Comparison of ENCODE assay signal across 8 cellular contexts in the genomic region with DNA sequence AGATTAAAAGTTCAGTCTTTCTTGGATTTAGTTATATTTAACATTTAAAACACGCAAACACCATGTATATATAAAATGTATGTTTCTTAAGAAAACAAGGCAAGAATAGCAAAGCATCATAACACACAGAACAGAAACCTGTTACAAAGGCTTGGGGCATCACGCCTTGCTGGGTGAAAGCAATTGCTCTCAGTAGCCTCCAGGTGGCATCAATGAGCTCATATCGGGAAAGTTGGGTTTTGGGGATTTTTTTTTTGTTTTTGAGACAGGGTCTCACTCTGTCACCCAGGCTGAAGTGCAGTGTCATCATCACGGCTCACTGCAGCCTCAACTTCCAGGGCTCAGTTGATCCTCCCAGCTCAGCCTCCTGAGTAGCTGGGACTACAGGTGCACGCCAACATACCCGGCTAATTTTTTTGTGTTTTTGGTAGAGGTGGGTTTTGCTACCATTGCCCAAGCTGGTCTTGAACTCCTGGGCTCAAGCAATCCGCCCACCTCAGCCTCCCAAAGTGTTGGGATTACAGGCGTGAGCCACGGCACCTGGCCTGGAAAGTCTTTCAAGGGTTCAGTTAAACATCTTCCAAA. TPM values are rescaled to one million over a fixed set of nuclear protein-coding genes. Genes with fewer than 3 reads are reported as not detected.
DNase-seq lines count a peak whose midpoint lies in the region; ATAC-seq, FAIRE-seq and TF ChIP-seq lines count a peak whose summit lies in the region.

No MANE protein-coding gene starts in this region.

- POLR2A ChIA-PET in Caco-2 (lab: Charles Lee), result interaction anchor here (0.6 kb wide), 1 partner anchor 16 kb away, joined by 3 read pairs; no protein-coding TSS in a partner anchor

- H3K27ac ChIP-seq in lung (ENCODE audit: low read depth in 1 of 2, low read length in 1 of 2) (no peak overlapping the region), uterus (peak overlapping the region; percentile 37 to 65)

- CTCF ChIA-PET in Caco-2 (lab: Charles Lee), result interaction anchor here (0.6 to 1.4 kb wide), 7 partner anchors 16 to 213 kb away, joined by 3 to 9 read pairs (median 4); no protein-coding TSS in a partner anchor

- no peaks in the 10 kb centered on the region for H3K27me3 Mint-ChIP-seq in Caco-2 (ENCODE audit: insufficient read depth, unreplicated experiment)

- H3K4me3 Mint-ChIP-seq in Caco-2 (ENCODE audit: unreplicated experiment), result no peak overlapping the region

- TF ChIP-seq POLR2A in uterus (IDR thresholded peaks at IDR 0.05), result no peak

- WGBS in lung, 2 donors, result 67 to 70% methylated on average over 9 of the region's 9 CpGs

- no peaks in the 10 kb centered on the region for H3K4me1 Mint-ChIP-seq in Caco-2 (ENCODE audit: low read depth, unreplicated experiment)

- peak in 1 of 2 experiments; percentile 28 for DNase-seq in Caco-2
- peak; percentile 32 for DNase-seq in HCEC 1CT
- DNase-seq in RCC 7860 (ENCODE audit: low spot score), result peak; percentile 11
- DNase-seq in cerebellum (ENCODE audit: low spot score), result peak; percentile 30
- DNase-seq in lung (ENCODE audit: low spot score), result no peak
- DNase-seq in uterus, result no peak
- no peak for DNase-seq in NCI-H128 (lab: John Stamatoyannopoulos, UW; ENCODE audit: unreplicated experiment)

- H3K27ac Mint-ChIP-seq in Caco-2 (ENCODE audit: unreplicated experiment), result no peak overlapping the region

- H3K36me3 Mint-ChIP-seq in Caco-2 (ENCODE audit: insufficient read depth, unreplicated experiment), result peaks cover 16% of the 10 kb centered on the region

- TF ChIP-seq CTCF in Caco-2 (IDR thresholded peaks at IDR 0.05; ENCODE audit: insufficient read depth in 1 of 2, low read depth in 1 of 2, low read length in 1 of 2, severe bottlenecking in 1 of 2, unreplicated experiment in 1 of 2), result peak; percentile 56 to 59
- TF ChIP-seq CTCF in lung (IDR thresholded peaks at IDR 0.05; ENCODE audit: control extremely low read depth, extremely low read depth), result peak; percentile 48
- peak; percentile 42 to 66 (median 52) for TF ChIP-seq CTCF in uterus (IDR thresholded peaks at IDR 0.05)

- H3K36me3 ChIP-seq in Caco-2 (ENCODE audit: control insufficient read depth, insufficient read depth, low read length) (no peaks in the 10 kb centered on the region), lung (ENCODE audit: control insufficient read depth in 2 of 2, insufficient read depth in 2 of 2, low read length in 2 of 2) (peaks cover 8 to 19% of the 10 kb centered on the region in 2 donors), uterus (no peaks in the 10 kb centered on the region)

- H3K9me3 ChIP-seq in Caco-2, result no peaks in the 10 kb centered on the region
- no peaks in the 10 kb centered on the region for H3K9me3 ChIP-seq in lung (ENCODE audit: control insufficient read depth in 2 of 2, insufficient read depth in 1 of 2, low read length in 1 of 2)
- no peaks in the 10 kb centered on the region for H3K9me3 ChIP-seq in uterus

- ATAC-seq in lung (ENCODE audit: insufficient read depth, low FRiP score) (no peak), GM18858 (IDR thresholded peaks at IDR 0.05; ENCODE audit: unreplicated experiment) (no peak)

- H3K27me3 ChIP-seq in Caco-2 (replicated peaks; ENCODE audit: control insufficient read depth, insufficient read depth, low read length), result no peaks in the 10 kb centered on the region
- H3K27me3 ChIP-seq in lung (ENCODE audit: control insufficient read depth, insufficient read depth), result no peaks in the 10 kb centered on the region
- H3K27me3 ChIP-seq in uterus, result no peaks in the 10 kb centered on the region

- H3K4me1 ChIP-seq in Caco-2 (no peaks in the 10 kb centered on the region), lung (ENCODE audit: control insufficient read depth in 2 of 2, insufficient read depth in 2 of 2, low read length in 2 of 2) (peaks cover 0 to 2% of the 10 kb centered on the region in 2 donors), uterus (peaks cover 0 to 2% of the 10 kb centered on the region in 2 donors)

- no TSS peak for BruUV-seq in Caco-2 (replicated peaks; lab: Mats Ljungman, UMichigan)

- intact Hi-C loops in Caco-2 (cut with micrococcal nuclease; ENCODE audit: unreplicated experiment), result loop anchor here (1.0 to 2.0 kb wide), 2 partner anchors 166 to 213 kb away; partner anchors contain the start of gene UBE2G1
- intact Hi-C loops in uterus (cut with DNase I; ENCODE audit: low total_unique reads), result no loop called here

- no peaks in the 10 kb centered on the region for H3K9me3 Mint-ChIP-seq in Caco-2 (ENCODE audit: unreplicated experiment)

- FAIRE-seq in RCC 7860 (lab: Jason Lieb, UNC), result peak; percentile 51

- H3K4me3 ChIP-seq in Caco-2 (ENCODE audit: low read depth, low read length) (no peak overlapping the region), lung (no peak overlapping the region), uterus (no peak overlapping the region)

RNA-seq across cellular contexts. Expression of gene CYB5D2, which starts 56.9 kb away (rescaled TPM):
- total RNA-seq in Caco-2 (2022) (5.6 and 6.1 TPM in 2 replicates), cerebellum (20.0 TPM), lung (10 to 100 TPM; 17.1 to 21.8 TPM), uterus (10 to 100 TPM; 15.6 to 25.5 (median 19.7) TPM)
- 10 to 100 TPM in 1 of 2 donors, 1 to 10 TPM in 1; 9.2 to 11.6 TPM for polyA plus RNA-seq in lung

RNA-seq across cellular contexts. Expression of gene ZZEF1, which starts 57.1 kb away (rescaled TPM):
- total RNA-seq in Caco-2 (2022) (21.9 and 22.9 TPM in 2 replicates), cerebellum (60.2 TPM), lung (10 to 100 TPM; 54.6 to 61.3 TPM), uterus (10 to 100 TPM; 25.4 to 88.0 (median 39.9) TPM)
- 10 to 100 TPM; 15.6 to 17.1 TPM for polyA plus RNA-seq in lung

Comparison
In these comparisons a context has a peak if more than half of its experiments do, and no peak if none do; other contexts are left out.
1. DNase-seq: peak in HCEC 1CT (single experiment), RCC 7860 (single experiment) and cerebellum (single experiment); none in lung (single experiment), uterus (0 of 2) and NCI-H128 (single experiment).
2. H3K27ac ChIP-seq: peak in uterus (2 of 2); none in lung (0 of 2).
3. Peak in every context shown above with its lines, with median percentiles within 50 percentile points of each other: CTCF ChIP-seq.